In genomic region chr17:63697341-63698286, GRCh38 we compare ENCODE assay signal across 2 cellular contexts.
TF ChIP-seq lines count a peak whose summit lies in the region.

No MANE protein-coding gene starts in this region.

TF ChIP-seq in HCT116, 20 proteins besides CTCF, POLR2A, EP300 and RAD21:
- TF ChIP-seq JUND (IDR thresholded peaks at IDR 0.05), result no peak
- peak; percentile 23; the same call in 1 of the 2 replicates for TF ChIP-seq POLR2AphosphoS5 (IDR thresholded peaks at IDR 0.05; ENCODE audit: low read depth, low read length)
- no peak for TF ChIP-seq YY1 (IDR thresholded peaks at IDR 0.05; ENCODE audit: extremely low read depth, insufficient replicate concordance, low read depth, low read length)

TF ChIP-seq in endothelial cell of umbilical vein, 7 proteins besides CTCF, POLR2A, EP300 and RAD21:
- TF ChIP-seq EZH2 (IDR thresholded peaks at IDR 0.05; ENCODE audit: borderline replicate concordance, low read depth, low read length, severe bottlenecking), result no peak
- TF ChIP-seq POLR2AphosphoS5 (IDR thresholded peaks at IDR 0.05; ENCODE audit: insufficient read depth, low read depth, low read length), result peak; percentile 39
